9 cellular contexts compared by ENCODE assay signal in the genomic region with DNA sequence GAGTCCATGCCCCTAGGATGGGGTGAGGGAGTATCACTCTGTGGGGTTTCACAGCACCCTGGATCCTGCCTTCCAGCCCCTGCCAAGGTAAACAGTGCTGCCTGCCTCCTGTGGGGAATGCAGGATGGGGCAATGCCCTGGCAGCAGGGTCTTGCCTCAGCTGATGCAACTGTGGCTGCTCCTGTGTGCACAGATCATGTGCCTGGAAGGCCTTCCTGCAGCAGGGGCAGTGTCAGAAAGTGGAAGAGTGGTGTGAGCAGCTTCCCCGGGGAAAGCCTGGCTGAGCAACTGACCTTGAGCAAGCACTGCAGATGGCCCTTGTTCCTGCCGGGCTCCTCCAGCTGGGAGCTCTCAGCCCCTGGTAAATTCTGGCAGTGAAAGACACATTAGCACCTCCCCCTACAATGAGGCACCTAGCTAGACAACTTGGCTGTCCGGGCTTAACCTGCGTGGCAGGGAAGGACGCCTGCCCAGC. TPM values are rescaled to one million over a fixed set of nuclear protein-coding genes. Genes with fewer than 3 reads are reported as not detected.
DNase-seq lines count a peak whose midpoint lies in the region; ATAC-seq and TF ChIP-seq lines count a peak whose summit lies in the region.
"Had no signal": no experiment of that assay in that cellular context is flagged by ENCODE, and none has a peak within 500 bp of the region (broad histone marks: within the 10 kb centered on the region; RNA-seq: fewer than 3 reads in every experiment).

No MANE protein-coding gene starts in this region.

- H3K27ac ChIP-seq in AG04450 (ENCODE audit: low read depth, low read length) (peak overlapping the region; percentile 89), HL-60 (replicated peaks) (peak overlapping the region; percentile 30)

- TF ChIP-seq CTCF in AG04450 (IDR thresholded peaks at IDR 0.05; ENCODE audit: low read depth, low read length) (no peak), HL-60 (IDR thresholded peaks at IDR 0.05; ENCODE audit: insufficient read depth, low read length) (no peak), chondrocyte (IDR thresholded peaks at IDR 0.05) (no peak)

- DNase-seq in AG04450 (ENCODE audit: low read depth, low spot score) (peak; percentile 51), HL-60 (ENCODE audit: low read depth in 1 of 2, low spot score in 1 of 2) (peak; percentile 45 to 68), chondrocyte (ENCODE audit: low spot score) (peak; percentile 67), memory B cell (ENCODE audit: low spot score in 2 of 2) (no peak)

- ATAC-seq in memory B cell (ENCODE audit: low read depth) (no peak), GM21360 (IDR thresholded peaks at IDR 0.05; ENCODE audit: unreplicated experiment) (no peak), GM19023 (IDR thresholded peaks at IDR 0.05; ENCODE audit: unreplicated experiment) (no peak), HG02852 (IDR thresholded peaks at IDR 0.05; ENCODE audit: unreplicated experiment) (no peak), HG03097 (IDR thresholded peaks at IDR 0.05; ENCODE audit: low FRiP score, unreplicated experiment) (no peak)

- peaks cover 26% of the 10 kb centered on the region for H3K4me1 Mint-ChIP-seq in chondrocyte (ENCODE audit: low read depth)
- peaks cover 29% of the 10 kb centered on the region for H3K4me1 Mint-ChIP-seq in memory B cell

- H3K9me3 Mint-ChIP-seq in chondrocyte (ENCODE audit: low read depth) (no peaks in the 10 kb centered on the region), memory B cell (no peaks in the 10 kb centered on the region)
- H3K9me3 Mint-ChIP-seq: activated T-helper 2 cell treated with anti-CD3 and anti-CD28 coated beads, Interferon-gamma antibody, Interleukin-2, Interleukin-4, amounts not matched to agents 10 μg/mL and 5 μg/mL and 100 μg/mL, durations not matched to agents 14 hours and 24 hours and 36 hours had no signal

- POLR2A ChIA-PET in AG04450 (lab: Yijun Ruan, JAX) = interaction anchor here (1.5 kb wide), 1 partner anchor 9 kb away, joined by 9 read pairs; a partner anchor contains a TSS

- no peaks in the 10 kb centered on the region for H3K27me3 ChIP-seq in AG04450 (ENCODE audit: control insufficient read depth, insufficient read depth, low read length)
- H3K27me3 ChIP-seq in HL-60 (ENCODE audit: insufficient read depth, poor library complexity, severe bottlenecking) = no peaks in the 10 kb centered on the region

- H3K27ac Mint-ChIP-seq in chondrocyte (ENCODE audit: unreplicated experiment) = peak overlapping the region; percentile 83
- H3K27ac Mint-ChIP-seq in memory B cell = peak overlapping the region; percentile 100
- H3K27ac Mint-ChIP-seq: activated T-helper 2 cell treated with anti-CD3 and anti-CD28 coated beads, Interferon-gamma antibody, Interleukin-2, Interleukin-4, amounts not matched to agents 10 μg/mL and 5 μg/mL and 100 μg/mL, durations not matched to agents 14 hours and 24 hours and 36 hours had no signal

- H3K4me3 ChIP-seq in AG04450 (ENCODE audit: low read depth, low read length) (no peak overlapping the region), HL-60 (replicated peaks; ENCODE audit: insufficient read depth, low read length) (no peak overlapping the region)

- CTCF ChIA-PET in AG04450 (lab: Charles Lee) = interaction anchor here (0.8 to 2.2 kb wide), 3 partner anchors 13 to 279 kb away, joined by 3 to 6 read pairs (median 3); no protein-coding TSS in a partner anchor

- H3K4me3 Mint-ChIP-seq in chondrocyte (ENCODE audit: unreplicated experiment) (no peak overlapping the region), memory B cell (no peak overlapping the region)

- H3K27me3 Mint-ChIP-seq in chondrocyte (ENCODE audit: low read depth) = no peaks in the 10 kb centered on the region
- H3K27me3 Mint-ChIP-seq in memory B cell = no peaks in the 10 kb centered on the region

- H3K36me3 Mint-ChIP-seq in chondrocyte (ENCODE audit: low read depth) = peaks cover 27% of the 10 kb centered on the region
- H3K36me3 Mint-ChIP-seq in memory B cell = peaks cover 35% of the 10 kb centered on the region

- no peaks in the 10 kb centered on the region for H3K9me3 ChIP-seq in AG04450 (ENCODE audit: control insufficient read depth, insufficient read depth, low read length)

RNA-seq across cellular contexts. Expression of a gene that starts 9.9 kb away (rescaled TPM):
- 16.8 and 25.4 TPM in 2 replicates for polyA plus RNA-seq in AG04450 (2011; rRNA removed)
- 27.2 and 37.6 TPM in 2 replicates for polyA minus RNA-seq in AG04450 (2011; rRNA and poly(A)+ RNA removed)
- total RNA-seq in chondrocyte = 17.9 to 19.8 TPM (median 19.4 TPM) in 3 replicates

Comparison
In these comparisons a context has a peak if more than half of its experiments do, and no peak if none do; other contexts are left out.
1. DNase-seq: peak in AG04450 (single experiment), HL-60 (2 of 2) and chondrocyte (single experiment); none in memory B cell (0 of 2).